Comparison of ENCODE assay signal across 1 cellular context in the genomic region with DNA sequence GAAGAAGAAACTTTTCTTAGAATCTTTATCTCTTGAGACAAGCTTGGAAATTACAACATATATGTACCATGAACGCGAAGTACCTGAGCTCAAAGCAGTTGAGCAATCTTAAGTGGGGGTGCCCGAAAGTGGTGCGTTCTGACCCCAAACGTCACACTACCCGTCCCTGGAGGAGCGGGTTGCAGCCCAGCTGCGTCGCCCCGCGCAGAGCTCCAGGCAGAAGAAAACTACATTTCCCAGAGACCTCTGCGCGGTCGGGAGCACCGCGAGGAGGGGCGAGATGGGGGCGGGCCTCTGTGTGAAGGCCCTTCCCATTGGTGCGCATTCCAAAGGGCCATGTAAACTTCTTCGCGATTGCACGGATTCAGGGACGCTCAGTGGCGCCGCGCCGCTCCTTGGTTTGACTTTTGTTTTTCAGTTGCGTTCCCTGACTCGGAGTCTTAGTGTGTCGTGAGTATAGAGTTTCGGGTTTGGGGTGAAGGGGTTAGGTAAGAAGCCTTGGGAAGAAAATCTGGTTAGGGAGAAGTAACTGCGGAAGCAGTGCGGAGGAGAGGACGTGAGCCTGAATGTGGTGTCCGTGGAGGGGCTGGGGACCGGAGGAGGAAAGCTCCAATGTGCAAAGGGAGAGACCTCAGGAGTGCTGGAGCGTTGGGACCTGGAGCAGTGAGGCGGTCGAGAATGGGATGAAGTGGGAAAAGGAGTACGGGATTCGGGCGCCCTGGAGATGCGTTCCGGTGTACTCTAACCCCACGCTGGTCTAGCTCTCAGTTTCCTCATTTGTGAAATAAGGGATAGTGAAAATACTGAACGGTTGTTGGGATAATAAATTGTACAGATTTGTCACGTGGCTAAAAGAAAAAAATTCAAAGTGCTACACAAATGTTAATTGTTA.
TF ChIP-seq lines count a peak whose summit lies in the region.

Gene CCDC77 (plus strand): TSS at position 410 of the 892 bp plus-strand sequence. CDS start 7,740 bp downstream, outside the sequence.

TF ChIP-seq in IMR-90, 13 proteins besides CTCF, POLR2A, EP300 and RAD21:
- TF ChIP-seq NFE2L2 (IDR thresholded peaks at IDR 0.05; ENCODE audit: low read depth, low read length) (no peak), RCOR1 (IDR thresholded peaks at IDR 0.05; ENCODE audit: insufficient replicate concordance, low read length) (no peak), MAZ (IDR thresholded peaks at IDR 0.05; ENCODE audit: borderline replicate concordance, low read depth, low read length) (peak; percentile 83; the same call in 1 of the 2 replicates), BHLHE40 (IDR thresholded peaks at IDR 0.05; ENCODE audit: low read depth, low read length) (no peak), RFX5 (IDR thresholded peaks at IDR 0.05; ENCODE audit: low read depth, low read length) (no peak), MXI1 (IDR thresholded peaks at IDR 0.05; ENCODE audit: borderline replicate concordance, low read depth, low read length) (peak; percentile 41; the same call in 1 of the 2 replicates), FOS (IDR thresholded peaks at IDR 0.05; ENCODE audit: low read depth, low read length) (peak; percentile 54; the same call in 1 of the 2 replicates), CEBPB (IDR thresholded peaks at IDR 0.05; ENCODE audit: low read depth, low read length) (no peak), SMC3 (IDR thresholded peaks at IDR 0.05; ENCODE audit: low read depth, low read length) (no peak), MAFK (IDR thresholded peaks at IDR 0.05; ENCODE audit: low read depth, low read length) (no peak), ELK1 (IDR thresholded peaks at IDR 0.05; ENCODE audit: borderline replicate concordance, low read depth, low read length) (no peak), CHD1 (IDR thresholded peaks at IDR 0.05; ENCODE audit: low read depth, low read length) (no peak)
- TF ChIP-seq, protein P1, sequence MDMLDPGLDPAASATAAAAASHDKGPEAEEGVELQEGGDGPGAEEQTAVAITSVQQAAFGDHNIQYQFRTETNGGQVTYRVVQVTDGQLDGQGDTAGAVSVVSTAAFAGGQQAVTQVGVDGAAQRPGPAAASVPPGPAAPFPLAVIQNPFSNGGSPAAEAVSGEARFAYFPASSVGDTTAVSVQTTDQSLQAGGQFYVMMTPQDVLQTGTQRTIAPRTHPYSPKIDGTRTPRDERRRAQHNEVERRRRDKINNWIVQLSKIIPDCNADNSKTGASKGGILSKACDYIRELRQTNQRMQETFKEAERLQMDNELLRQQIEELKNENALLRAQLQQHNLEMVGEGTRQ (IDR thresholded peaks at IDR 0.05; ENCODE audit: low read depth, low read length), result peak; percentile 14; the same call in 1 of the 2 replicates
